ENCODE assay signal across 17 cellular contexts in the genomic region with DNA sequence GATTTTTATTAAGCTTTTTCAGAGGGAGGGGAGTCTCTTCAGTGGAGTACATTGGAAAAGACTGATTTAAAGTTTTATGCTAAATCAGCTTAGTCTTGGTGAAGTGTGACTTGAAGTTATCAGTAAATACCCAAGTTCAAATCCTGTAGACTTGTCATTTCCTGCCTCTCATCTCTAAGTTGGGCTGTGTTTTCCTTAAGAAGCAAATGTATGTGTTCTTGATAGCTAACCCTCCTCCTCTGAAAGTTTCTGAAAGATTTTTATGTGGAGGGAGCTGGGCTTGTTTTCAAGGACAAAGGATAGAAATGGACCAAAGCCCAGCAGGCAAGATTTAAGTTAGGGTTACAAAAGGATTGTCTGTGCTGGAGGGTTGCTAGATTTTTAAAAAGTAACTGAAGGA. TPM values are rescaled to one million over a fixed set of nuclear protein-coding genes. Genes with fewer than 3 reads are reported as not detected.
DNase-seq lines count a peak whose midpoint lies in the region; ATAC-seq, FAIRE-seq and TF ChIP-seq lines count a peak whose summit lies in the region.
"Had no signal": no experiment of that assay in that cellular context is flagged by ENCODE, and none has a peak within 500 bp of the region (broad histone marks: within the 10 kb centered on the region; RNA-seq: fewer than 3 reads in every experiment).

No MANE protein-coding gene starts in this region.

- intact Hi-C loops in IMR-90 (cut with micrococcal nuclease) = loop anchor here (10.0 kb wide), 1 partner anchor 174 kb away; no protein-coding TSS in a partner anchor

- peak overlapping the region; percentile 46; the same call in 1 of the 2 replicates for H3K23ac ChIP-seq in IMR-90 (ENCODE audit: low read depth, low read length)

- TF ChIP-seq CTCF in IMR-90 (conservative IDR thresholded peaks at IDR 0.05; ENCODE audit: low read depth, low read length) (no peak), bronchial epithelial cell (IDR thresholded peaks at IDR 0.05; ENCODE audit: insufficient read depth, low read length, severe bottlenecking) (no peak)

- ATAC-seq in IMR-90 (ENCODE audit: low read depth) (no peak), HG03520 (IDR thresholded peaks at IDR 0.05; ENCODE audit: unreplicated experiment) (no peak)

- TF ChIP-seq POLR2A in IMR-90 (IDR thresholded peaks at IDR 0.05; ENCODE audit: low read depth, low read length) = no peak

- peaks cover 36 to 81% of the 10 kb centered on the region in 2 experiments for H3K79me1 ChIP-seq in IMR-90 (ENCODE audit: low read depth in 1 of 2, low read length in 2 of 2)

- H3K27ac ChIP-seq in BLaER1 (peak overlapping the region; percentile 33), IMR-90 (ENCODE audit: insufficient read depth, low read length) (no peak overlapping the region), muscle layer of duodenum (ENCODE audit: low read length) (peak overlapping the region; percentile 32)

- no peak overlapping the region for H2AFZ ChIP-seq in IMR-90 (replicated peaks; ENCODE audit: low read length, poor library complexity)

- H2BK20ac ChIP-seq in IMR-90 (ENCODE audit: low read depth, low read length) = no peak overlapping the region

- H3K4me1 ChIP-seq in BLaER1 = peaks cover 90% of the 10 kb centered on the region
- H3K4me1 ChIP-seq in IMR-90 (ENCODE audit: control insufficient read depth, insufficient read depth, low read length) = peaks cover 16% of the 10 kb centered on the region
- peaks cover 20 to 40% of the 10 kb centered on the region in 2 donors for H3K4me1 ChIP-seq in muscle layer of duodenum (ENCODE audit: control insufficient read depth in 1 of 2, insufficient read depth in 2 of 2, low read length in 2 of 2)

- H3K36me3 ChIP-seq in BLaER1 (no peaks in the 10 kb centered on the region), IMR-90 (ENCODE audit: control insufficient read depth, insufficient read depth, low read length) (no peaks in the 10 kb centered on the region), bronchial epithelial cell (ENCODE audit: control insufficient read depth, insufficient read depth, low read length) (no peaks in the 10 kb centered on the region), muscle layer of duodenum (ENCODE audit: control insufficient read depth in 1 of 2, insufficient read depth in 2 of 2, low read length in 2 of 2) (no peaks in the 10 kb centered on the region)

- H2BK120ac ChIP-seq in IMR-90 (ENCODE audit: low read depth, low read length) = peak overlapping the region; percentile 40; the same call in 1 of the 2 replicates

- H2AK9ac ChIP-seq in IMR-90 (replicated peaks; ENCODE audit: low read depth, low read length, poor library complexity) = no peak overlapping the region

- no peak overlapping the region; the same call in 1 of the 2 replicates for H3K14ac ChIP-seq in IMR-90 (replicated peaks; ENCODE audit: low read depth, low read length)

- peak overlapping the region in 1 of 2 experiments; percentile 33; a peak in 1 of 4 replicates for H4K8ac ChIP-seq in IMR-90 (ENCODE audit: low read depth in 2 of 2, low read length in 2 of 2)

- H2BK15ac ChIP-seq in IMR-90 (ENCODE audit: low read depth, low read length) = peak overlapping the region; percentile 62; the same call in 1 of the 3 replicates

- no peak overlapping the region for H2AK5ac ChIP-seq in IMR-90 (ENCODE audit: low read depth, low read length)

- CTCF ChIA-PET in IMR-90 (lab: Yijun Ruan, JAX) = interaction anchor here (0.9 kb wide), 1 partner anchor 32 kb away, joined by 3 read pairs; no protein-coding TSS in a partner anchor

- in situ Hi-C loops in IMR-90 (cut with MboI; ENCODE audit: low sequenced_read_pairs) = no loop called here

- H3K9ac ChIP-seq in BLaER1 (peak overlapping the region; percentile 44; the same call in 1 of the 2 replicates), IMR-90 (ENCODE audit: low read depth, low read length) (no peak overlapping the region)

- H4K91ac ChIP-seq in IMR-90 (ENCODE audit: insufficient read depth, low read depth, low read length) = no peak overlapping the region

- H3K4me3 ChIP-seq in BLaER1 (no peak overlapping the region), IMR-90 (ENCODE audit: insufficient read depth, low read depth, low read length) (no peak overlapping the region), bronchial epithelial cell (ENCODE audit: low read depth, low read length) (no peak overlapping the region), muscle layer of duodenum (ENCODE audit: low read depth in 1 of 2, low read length in 2 of 2) (no peak overlapping the region)
- H3K4me3 ChIP-seq: lung had no signal

- TF ChIP-seq RAD21 in IMR-90 (IDR thresholded peaks at IDR 0.05; ENCODE audit: low read length) = no peak

- H3K4ac ChIP-seq in IMR-90 (ENCODE audit: low read depth, low read length) = peak overlapping the region; percentile 12; the same call in 1 of the 2 replicates

- dilution Hi-C loops in IMR-90 (cut with HindIII; ENCODE audit: low sequenced_read_pairs, unreplicated experiment) = no loop called here

- peak overlapping the region; percentile 43 for H2BK5ac ChIP-seq in IMR-90 (ENCODE audit: low read depth, low read length, poor library complexity, severe bottlenecking)

- H4K20me1 ChIP-seq in BLaER1 (peaks cover 3% of the 10 kb centered on the region), IMR-90 (ENCODE audit: insufficient read depth, low read length) (peaks cover 37% of the 10 kb centered on the region)

- FAIRE-seq in bronchial epithelial cell (lab: Jason Lieb, UNC) = no peak
- FAIRE-seq: GM19239 had no signal

- H3K4me2 ChIP-seq in BLaER1 = peak overlapping the region; percentile 93
- no peak overlapping the region for H3K4me2 ChIP-seq in IMR-90 (ENCODE audit: low read depth, low read length)

- H3K18ac ChIP-seq in IMR-90 (ENCODE audit: low read depth, low read length) = no peak overlapping the region; the same call in 1 of the 2 replicates

- BruUV-seq in IMR-90 (replicated peaks; lab: Mats Ljungman, UMichigan) = no TSS peak

- no peak overlapping the region for H4K5ac ChIP-seq in IMR-90 (ENCODE audit: low read depth, low read length)

- H3K9me1 ChIP-seq in IMR-90 (ENCODE audit: insufficient read depth, low read length) = peaks cover 16% of the 10 kb centered on the region

- DNase-seq in IMR-90 = peak; percentile 43
- DNase-seq in bronchial epithelial cell (ENCODE audit: low read depth) = peak; percentile 37
- no peak for DNase-seq in cerebellum (ENCODE audit: low spot score)
- DNase-seq in NOMO-1 treated with DMSO at 0.1 percent for 48 hours (lab: John Stamatoyannopoulos, UW; ENCODE audit: unreplicated experiment) = no peak
- DNase-seq in COLO829 (ENCODE audit: low spot score) = no peak
- DNase-seq: activated CD4-positive, alpha-beta T cell treated with anti-CD3 and anti-CD28 coated beads, Interleukin-2, amount 10 ng/mL, durations not matched to agents 24 days and 14 days; anterior cingulate cortex; DMS153; NCI-H187 treated with DMSO at 0.1 percent for 48 hours; NCI-H510A treated with DMSO at 0.1 percent for 48 hours; occipital lobe; stimulated activated naive CD4-positive, alpha-beta T cell treated with Interleukin-2 at 50 U/mL for 16 hours had no signal

- no peak overlapping the region for H3K56ac ChIP-seq in IMR-90 (ENCODE audit: extremely low read depth, insufficient read depth, low read length)

- H3K27me3 ChIP-seq in BLaER1 = no peaks in the 10 kb centered on the region
- H3K27me3 ChIP-seq in IMR-90 (ENCODE audit: control insufficient read depth, insufficient read depth, low read length) = no peaks in the 10 kb centered on the region
- no peaks in the 10 kb centered on the region for H3K27me3 ChIP-seq in bronchial epithelial cell (ENCODE audit: control insufficient read depth, insufficient read depth, low read length)
- H3K27me3 ChIP-seq in muscle layer of duodenum (ENCODE audit: low read depth, low read length) = no peaks in the 10 kb centered on the region

- no peaks in the 10 kb centered on the region for H3K9me3 ChIP-seq in BLaER1
- no peaks in the 10 kb centered on the region for H3K9me3 ChIP-seq in IMR-90 (ENCODE audit: control insufficient read depth, insufficient read depth, low read length)
- H3K9me3 ChIP-seq in muscle layer of duodenum (ENCODE audit: control insufficient read depth in 1 of 2, low read length in 2 of 2) = no peaks in the 10 kb centered on the region

- POLR2A ChIA-PET in IMR-90 (lab: Charles Lee; ENCODE audit: unreplicated experiment) = no interaction called here

TF ChIP-seq in IMR-90, 13 proteins besides CTCF, POLR2A, EP300 and RAD21:
- TF ChIP-seq NFE2L2 (IDR thresholded peaks at IDR 0.05; ENCODE audit: low read depth, low read length) (no peak), USF2 (IDR thresholded peaks at IDR 0.05; ENCODE audit: low read depth, low read length) (no peak), BHLHE40 (IDR thresholded peaks at IDR 0.05; ENCODE audit: low read depth, low read length) (no peak), SMC3 (IDR thresholded peaks at IDR 0.05; ENCODE audit: low read depth, low read length) (no peak), MAFK (IDR thresholded peaks at IDR 0.05; ENCODE audit: low read depth, low read length) (no peak), RCOR1 (IDR thresholded peaks at IDR 0.05; ENCODE audit: insufficient replicate concordance, low read length) (no peak), RFX5 (IDR thresholded peaks at IDR 0.05; ENCODE audit: low read depth, low read length) (no peak)

RNA-seq across cellular contexts. Expression of gene MAPKBP1, which starts 4.2 kb away (rescaled TPM):
- total RNA-seq in IMR-90 (2012; rRNA removed) (10.3 and 12.5 TPM in 2 replicates), bronchial epithelial cell (12.9 and 17.9 TPM in 2 replicates), cerebellum (58.7 TPM)
- polyA plus RNA-seq in IMR-90 (2012; rRNA removed) = 14.7 and 15.3 TPM in 2 replicates
- 4.8 and 6.1 TPM in 2 replicates for polyA plus RNA-seq in IMR-90 (2012; cell fraction: cytosol; rRNA removed)
- polyA plus RNA-seq in IMR-90 (2012; cell fraction: nucleus; rRNA removed; ENCODE audit: low replicate concordance) = 40.6 and 67.6 TPM in 2 replicates

RNA-seq across cellular contexts. Expression of gene JMJD7, which starts 49.4 kb away (rescaled TPM):
- total RNA-seq in IMR-90 (2012; rRNA removed) (3.6 and 5.0 TPM in 2 replicates), bronchial epithelial cell (22.9 TPM in 2 replicates), cerebellum (1.6 TPM)
- 6.3 and 8.1 TPM in 2 replicates for polyA plus RNA-seq in IMR-90 (2012; rRNA removed)
- 7.9 and 8.2 TPM in 2 replicates for polyA plus RNA-seq in IMR-90 (2012; cell fraction: cytosol; rRNA removed)
- polyA plus RNA-seq in IMR-90 (2012; cell fraction: nucleus; rRNA removed; ENCODE audit: low replicate concordance) = 12.6 and 22.4 TPM in 2 replicates

Comparison
In these comparisons a context has a peak if more than half of its experiments do, and no peak if none do; other contexts are left out.
1. DNase-seq: peak in IMR-90 (single experiment) and bronchial epithelial cell (single experiment); none in cerebellum (single experiment), NOMO-1 treated with DMSO at 0.1 percent for 48 hours (single experiment) and COLO829 (single experiment).